8 cellular contexts compared by ENCODE assay signal in genomic region chr21:43733529-43734071, GRCh38. TPM values are rescaled to one million over a fixed set of nuclear protein-coding genes. Genes with fewer than 3 reads are reported as not detected.
DNase-seq lines count a peak whose midpoint lies in the region; ATAC-seq and TF ChIP-seq lines count a peak whose summit lies in the region.

No MANE protein-coding gene starts in this region.

- TF ChIP-seq CTCF in HFFc6 (IDR thresholded peaks at IDR 0.05) (no peak), fibroblast of villous mesenchyme (IDR thresholded peaks at IDR 0.05; ENCODE audit: insufficient read depth, low read depth, low read length) (no peak)

- peak overlapping the region; percentile 70 for H3K4me3 Mint-ChIP-seq in HFFc6
- no peak overlapping the region for H3K4me3 Mint-ChIP-seq in activated T-cell treated with anti-CD3 and anti-CD28 coated beads, Interleukin-2, amount 50 U/mL, for 4 hours

- peaks cover 39% of the 10 kb centered on the region for H3K4me1 Mint-ChIP-seq in HFFc6 (ENCODE audit: low read depth)
- peaks cover 26% of the 10 kb centered on the region for H3K4me1 Mint-ChIP-seq in activated T-cell treated with anti-CD3 and anti-CD28 coated beads, Interleukin-2, amount 50 U/mL, for 4 hours (ENCODE audit: low read depth)

- peaks cover 6% of the 10 kb centered on the region for H3K27me3 Mint-ChIP-seq in HFFc6 (ENCODE audit: insufficient read depth)
- H3K27me3 Mint-ChIP-seq in activated T-cell treated with anti-CD3 and anti-CD28 coated beads, Interleukin-2, amount 50 U/mL, for 4 hours (ENCODE audit: low read depth): no peaks in the 10 kb centered on the region

- DNase-seq in HFFc6 (peak; percentile 74), fibroblast of villous mesenchyme (ENCODE audit: low read depth) (peak; percentile 54), Right ventricle myocardium superior (no peak), midbrain (lab: John Stamatoyannopoulos, UW) (no peak), epidermal melanocyte (ENCODE audit: insufficient read length, low spot score) (no peak)
- peak; percentile 43 for DNase-seq in activated T-cell treated with anti-CD3 and anti-CD28 coated beads, Interleukin-2, amount 50 U/mL, for 4 hours
- no peak for DNase-seq in stimulated activated naive CD8-positive, alpha-beta T cell treated with anti-CD3 and anti-CD28 coated beads, Interleukin-15, Interleukin-2, amounts not matched to agents 100 U/mL and 50 U/mL, for 24 hours

- ATAC-seq in activated T-cell treated with anti-CD3 and anti-CD28 coated beads, Interleukin-2, amount 50 U/mL, for 4 hours: peak; percentile 59 to 72
- ATAC-seq in stimulated activated naive CD8-positive, alpha-beta T cell treated with anti-CD3 and anti-CD28 coated beads, Interleukin-15, Interleukin-2, amounts not matched to agents 100 U/mL and 50 U/mL, for 24 hours: peak; percentile 53
- no peak for ATAC-seq in Right ventricle myocardium superior (ENCODE audit: poor library complexity)
- no peak for ATAC-seq in HG03469 (IDR thresholded peaks at IDR 0.05; ENCODE audit: unreplicated experiment)

- no peaks in the 10 kb centered on the region for H3K9me3 Mint-ChIP-seq in HFFc6
- no peaks in the 10 kb centered on the region for H3K9me3 Mint-ChIP-seq in activated T-cell treated with anti-CD3 and anti-CD28 coated beads, Interleukin-2, amount 50 U/mL, for 4 hours

- intact Hi-C loops in Right ventricle myocardium superior (cut with DNase I): no loop called here

- no peak overlapping the region for H3K4me3 ChIP-seq in fibroblast of villous mesenchyme (ENCODE audit: low read depth, low read length)

- H3K27ac Mint-ChIP-seq in HFFc6: peak overlapping the region; percentile 94

- peaks cover 12% of the 10 kb centered on the region; the same call in 1 of the 2 replicates for H3K36me3 Mint-ChIP-seq in HFFc6 (ENCODE audit: low read depth)
- H3K36me3 Mint-ChIP-seq in activated T-cell treated with anti-CD3 and anti-CD28 coated beads, Interleukin-2, amount 50 U/mL, for 4 hours (ENCODE audit: insufficient read depth): peaks cover 3% of the 10 kb centered on the region

RNA-seq across cellular contexts. Expression of gene PDXK, which starts 14.7 kb away (rescaled TPM):
- 100 to 1,000 TPM; 154 to 160 (median 157) TPM for total RNA-seq in HFFc6 (2021; fragmentation: NEBNext Ultra II Directional; extraction: Animal tissue kit (Norgen Biotek cat#: 25700))
- 100 to 1,000 TPM; 101 to 114 (median 106) TPM for total RNA-seq in activated T-cell treated with anti-CD3 and anti-CD28 coated beads, Interleukin-2, amount 50 U/mL, for 4 hours
- 88.1 and 88.3 TPM in 2 replicates for total RNA-seq in fibroblast of villous mesenchyme
- 93.8 TPM for total RNA-seq in Right ventricle myocardium superior

RNA-seq across cellular contexts. Expression of gene CSTB, which starts 42.5 kb away (rescaled TPM):
- 10 to 100 TPM; 56.7 to 71.4 (median 66.9) TPM for total RNA-seq in HFFc6 (2021; fragmentation: NEBNext Ultra II Directional; extraction: Animal tissue kit (Norgen Biotek cat#: 25700))
- total RNA-seq in activated T-cell treated with anti-CD3 and anti-CD28 coated beads, Interleukin-2, amount 50 U/mL, for 4 hours: 10 to 100 TPM; 17.7 to 26.9 (median 24.5) TPM
- total RNA-seq in fibroblast of villous mesenchyme (12.6 and 16.0 TPM in 2 replicates), Right ventricle myocardium superior (36.1 TPM)

RNA-seq across cellular contexts. Expression of gene RRP1, which starts 55.8 kb away (rescaled TPM):
- total RNA-seq in HFFc6 (2021; fragmentation: NEBNext Ultra II Directional; extraction: Animal tissue kit (Norgen Biotek cat#: 25700)): 10 to 100 TPM; 19.9 to 24.8 (median 23.0) TPM
- total RNA-seq in activated T-cell treated with anti-CD3 and anti-CD28 coated beads, Interleukin-2, amount 50 U/mL, for 4 hours: 100 to 1,000 TPM; 132 to 139 (median 136) TPM
- 16.8 and 17.7 TPM in 2 replicates for total RNA-seq in fibroblast of villous mesenchyme
- total RNA-seq in Right ventricle myocardium superior: 9.4 TPM

Comparison
In these comparisons a context has a peak if more than half of its experiments do, and no peak if none do; other contexts are left out.
1. DNase-seq: peak in HFFc6 (single experiment), activated T-cell treated with anti-CD3 and anti-CD28 coated beads, Interleukin-2, amount 50 U/mL, for 4 hours (single experiment) and fibroblast of villous mesenchyme (single experiment); none in stimulated activated naive CD8-positive, alpha-beta T cell treated with anti-CD3 and anti-CD28 coated beads, Interleukin-15, Interleukin-2, amounts not matched to agents 100 U/mL and 50 U/mL, for 24 hours (single experiment), Right ventricle myocardium superior (single experiment), midbrain (single experiment) and epidermal melanocyte (single experiment).
2. ATAC-seq: peak in activated T-cell treated with anti-CD3 and anti-CD28 coated beads, Interleukin-2, amount 50 U/mL, for 4 hours (2 of 2) and stimulated activated naive CD8-positive, alpha-beta T cell treated with anti-CD3 and anti-CD28 coated beads, Interleukin-15, Interleukin-2, amounts not matched to agents 100 U/mL and 50 U/mL, for 24 hours (single experiment); none in Right ventricle myocardium superior (single experiment) and HG03469 (single experiment).